In the genomic region with DNA sequence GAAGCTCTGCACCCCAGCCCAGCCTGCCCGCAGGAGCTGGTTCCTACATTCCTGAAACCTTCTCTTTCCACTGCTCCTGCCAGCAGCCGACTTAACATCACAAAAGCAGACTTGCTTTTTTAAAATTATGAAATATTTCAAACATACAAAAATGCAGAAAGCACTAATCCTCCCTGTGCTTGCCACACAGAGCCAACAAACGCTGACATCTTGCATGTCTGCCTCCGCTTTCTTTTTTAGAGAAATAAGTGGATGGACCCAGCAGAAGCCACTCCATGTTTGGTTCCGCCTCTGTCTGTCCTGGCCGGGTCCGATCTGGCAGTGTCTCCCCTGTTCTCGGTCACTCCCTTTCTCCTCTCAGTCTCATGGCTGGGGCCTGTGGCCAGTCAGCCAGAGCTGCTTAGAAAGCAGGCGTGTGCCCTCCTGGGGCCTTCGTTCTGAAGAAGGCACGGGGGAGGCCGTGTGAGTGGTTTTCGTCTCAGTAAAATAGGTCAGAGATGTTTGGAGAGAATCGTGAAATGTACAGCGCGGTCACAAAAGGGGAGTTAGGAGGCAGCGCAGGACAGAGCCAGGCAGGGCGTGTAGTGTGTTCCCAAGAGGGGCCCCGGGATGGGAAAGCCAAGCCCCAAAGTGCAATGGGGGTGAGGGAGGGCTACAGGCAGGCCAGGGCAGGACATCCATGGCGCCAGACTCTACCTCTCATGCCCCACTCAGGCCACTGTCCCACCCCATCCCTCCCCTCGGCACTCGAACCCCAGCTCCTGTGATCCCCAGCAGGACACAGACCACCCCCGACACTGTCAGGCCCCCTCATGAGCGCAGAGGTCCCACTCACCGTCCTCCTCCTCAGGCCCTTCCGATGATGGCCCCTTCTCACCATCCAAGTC, we compare ENCODE assay signal across 11 cellular contexts. TPM values are rescaled to one million over a fixed set of nuclear protein-coding genes. Genes with fewer than 3 reads are reported as not detected.
DNase-seq lines count a peak whose midpoint lies in the region; ATAC-seq and TF ChIP-seq lines count a peak whose summit lies in the region.
"Had no signal": no experiment of that assay in that cellular context is flagged by ENCODE, and none has a peak within 500 bp of the region (broad histone marks: within the 10 kb centered on the region; RNA-seq: fewer than 3 reads in every experiment).

No MANE protein-coding gene starts in this region.

- H3K9ac ChIP-seq in neuronal stem cell (ENCODE audit: low read depth, low read length, poor library complexity): no peak overlapping the region

- no peak overlapping the region for H2BK5ac ChIP-seq in neuronal stem cell (ENCODE audit: low read length)

- H2BK12ac ChIP-seq in neuronal stem cell (ENCODE audit: low read length): peak overlapping the region; percentile 16

- TF ChIP-seq EP300 in transverse colon (IDR thresholded peaks at IDR 0.05; ENCODE audit: low read depth): no peak

- DNase-seq in WTC11 (ENCODE audit: low spot score) (no peak), cardiac septum (ENCODE audit: low spot score) (peak; percentile 81), neuronal stem cell (ENCODE audit: low spot score) (no peak), transverse colon (no peak), SK-N-DZ (ENCODE audit: low spot score) (no peak), NCI-H128 (lab: John Stamatoyannopoulos, UW; ENCODE audit: unreplicated experiment) (no peak)
- DNase-seq in activated CD4-positive, alpha-beta T cell treated with anti-CD3 and anti-CD28 coated beads, Interleukin-2, amount 50 U/mL, for 1 hour: no peak
- DNase-seq: activated CD4-positive, alpha-beta T cell treated with anti-CD3 and anti-CD28 coated beads for 4 hours; activated naive CD4-positive, alpha-beta T cell treated with anti-CD3 and anti-CD28 coated beads, Interleukin-2, amount 10 ng/mL, durations not matched to agents 7 days and 5 days; stimulated activated CD4-positive, alpha-beta T cell treated with anti-CD3 and anti-CD28 coated beads, Interleukin-2, amount 100 ng/mL, for 48 hours had no signal

- no peaks in the 10 kb centered on the region for H3K9me3 Mint-ChIP-seq in WTC11
- H3K9me3 Mint-ChIP-seq: activated naive CD4-positive, alpha-beta T cell treated with anti-CD3 and anti-CD28 coated beads, Interleukin-2, amount 10 ng/mL, durations not matched to agents 7 days and 5 days had no signal

- POLR2A ChIA-PET in WTC11 (lab: Charles Lee): no interaction called here

- TF ChIP-seq POLR2A in transverse colon (IDR thresholded peaks at IDR 0.05): no peak

- H3K79me1 ChIP-seq in neuronal stem cell (ENCODE audit: low read depth, low read length): peaks cover 2% of the 10 kb centered on the region

- intact Hi-C loops in cardiac septum (cut with DNase I): loop anchor here (1.0 to 2.0 kb wide), 2 partner anchors 13 to 21 kb away; no protein-coding TSS in a partner anchor
- intact Hi-C loops in transverse colon (cut with DNase I; ENCODE audit: low total_unique reads): no loop called here

- peaks cover 2 to 3% of the 10 kb centered on the region in 2 donors for H3K36me3 ChIP-seq in neuronal stem cell (replicated peaks in 1 of 2; ENCODE audit: control insufficient read depth in 2 of 2, insufficient read depth in 2 of 2, low read length in 2 of 2)
- H3K36me3 ChIP-seq in transverse colon: no peaks in the 10 kb centered on the region

- H3K27me3 Mint-ChIP-seq in WTC11 (ENCODE audit: low read depth): no peaks in the 10 kb centered on the region

- H2BK15ac ChIP-seq in neuronal stem cell (ENCODE audit: low read length): peak overlapping the region; percentile 20

- H3K9me3 ChIP-seq in neuronal stem cell (replicated peaks in 1 of 2; ENCODE audit: control insufficient read depth in 2 of 2, insufficient read depth in 1 of 2, low read depth in 1 of 2, low read length in 2 of 2) (no peaks in the 10 kb centered on the region), transverse colon (no peaks in the 10 kb centered on the region)

- H3K4me2 ChIP-seq in neuronal stem cell (ENCODE audit: insufficient read depth, low read length, poor library complexity, severe bottlenecking): no peak overlapping the region

- TF ChIP-seq CTCF in WTC11 (IDR thresholded peaks at IDR 0.05): no peak
- no peak for TF ChIP-seq CTCF in transverse colon (IDR thresholded peaks at IDR 0.05)

- no peak overlapping the region for H4K91ac ChIP-seq in neuronal stem cell (ENCODE audit: low read depth, low read length, poor library complexity)

- CTCF ChIA-PET in WTC11 (lab: Charles Lee): interaction anchor here (0.5 to 1.1 kb wide), 7 partner anchors 21 to 949 kb away, joined by 3 to 8 read pairs (median 3); no protein-coding TSS in a partner anchor

- no peak overlapping the region for H3K4ac ChIP-seq in neuronal stem cell (ENCODE audit: low read length)

- H3K18ac ChIP-seq in neuronal stem cell (ENCODE audit: low read length): peak overlapping the region; percentile 58

- no peak overlapping the region for H3K14ac ChIP-seq in neuronal stem cell (ENCODE audit: low read length)

- no peaks in the 10 kb centered on the region for H3K36me3 Mint-ChIP-seq in WTC11
- H3K36me3 Mint-ChIP-seq: activated naive CD4-positive, alpha-beta T cell treated with anti-CD3 and anti-CD28 coated beads, Interleukin-2, amount 10 ng/mL, durations not matched to agents 7 days and 5 days had no signal

- WGBS in neuronal stem cell (ENCODE audit: extremely low coverage in 2 of 2, insufficient read length in 2 of 2, insufficient replicate concordance in 1 of 2), 2 donors: no CpG with 5 or more reads among the region's 26 CpGs
- 45 to 79% methylated on average over 8 to 26 of the region's 26 CpGs for WGBS in transverse colon (ENCODE audit: low coverage in 1 of 2), 2 donors

- no peak overlapping the region for H4K8ac ChIP-seq in neuronal stem cell (ENCODE audit: low read depth, low read length)

- no peak overlapping the region for H3K27ac ChIP-seq in neuronal stem cell (replicated peaks; ENCODE audit: low read length)
- H3K27ac ChIP-seq in transverse colon: peak overlapping the region; percentile 65 to 89 (median 84)

- no peak overlapping the region for H2AFZ ChIP-seq in neuronal stem cell (ENCODE audit: low read length)

- no peak overlapping the region for H3K4me3 ChIP-seq in neuronal stem cell (ENCODE audit: low read length in 2 of 2)
- H3K4me3 ChIP-seq in transverse colon: no peak overlapping the region

- H3K27me3 ChIP-seq in neuronal stem cell (ENCODE audit: control insufficient read depth in 3 of 3, insufficient read depth in 3 of 3, low read depth in 1 of 3, low read length in 3 of 3) (no peaks in the 10 kb centered on the region), transverse colon (no peaks in the 10 kb centered on the region)

- in situ Hi-C loops in transverse colon (cut with MboI; ENCODE audit: low pct_ligation_motif_present in 1 of 4, low pct_unique_long_range_greater_than_20kb in 1 of 4, low sequenced_read_pairs in 3 of 4): no loop called here

- ATAC-seq in WTC11: no peak
- no peak for ATAC-seq in HG03159 (IDR thresholded peaks at IDR 0.05; ENCODE audit: unreplicated experiment)

- H3K23ac ChIP-seq in neuronal stem cell (ENCODE audit: low read depth, low read length, poor library complexity): no peak overlapping the region

- H3K4me1 ChIP-seq in neuronal stem cell (ENCODE audit: control insufficient read depth in 2 of 2, insufficient read depth in 1 of 2, low read depth in 1 of 2, low read length in 2 of 2): peaks cover 19 to 21% of the 10 kb centered on the region in 2 donors
- H3K4me1 ChIP-seq in transverse colon: peaks cover 21 to 53% (median 36%) of the 10 kb centered on the region in 4 donors

- H3K4me3 Mint-ChIP-seq in WTC11: no peak overlapping the region
- H3K4me3 Mint-ChIP-seq: activated naive CD4-positive, alpha-beta T cell treated with anti-CD3 and anti-CD28 coated beads, Interleukin-2, amount 10 ng/mL, durations not matched to agents 7 days and 5 days had no signal

- H3K27ac Mint-ChIP-seq in WTC11: peak overlapping the region; percentile 89
- H3K27ac Mint-ChIP-seq: activated naive CD4-positive, alpha-beta T cell treated with anti-CD3 and anti-CD28 coated beads, Interleukin-2, amount 10 ng/mL, durations not matched to agents 7 days and 5 days had no signal

- peak overlapping the region; percentile 64 for H2AK5ac ChIP-seq in neuronal stem cell (ENCODE audit: low read depth, low read length)

- H2BK120ac ChIP-seq in neuronal stem cell (ENCODE audit: low read depth, low read length): no peak overlapping the region

- H3K4me1 Mint-ChIP-seq in WTC11: peaks cover 16% of the 10 kb centered on the region
- H3K4me1 Mint-ChIP-seq: activated naive CD4-positive, alpha-beta T cell treated with anti-CD3 and anti-CD28 coated beads, Interleukin-2, amount 10 ng/mL, durations not matched to agents 7 days and 5 days had no signal

RNA-seq across cellular contexts. Expression of a gene that starts 23.2 kb away (rescaled TPM):
- total RNA-seq in WTC11 (2021) (46.5 to 53.7 TPM (median 48.2 TPM) in 3 replicates), cardiac septum (666 TPM), transverse colon (100 to 1,000 TPM in 1 of 4 donors, 10 to 100 TPM in 3; 31.0 to 633 (median 52.5) TPM)
- polyA plus RNA-seq in neuronal stem cell (2013, experiment 1 of 2): 91.4 TPM
- 90.3 TPM for polyA plus RNA-seq in neuronal stem cell (2013, experiment 2 of 2)
- 164 and 175 TPM in 2 replicates for polyA plus RNA-seq in SK-N-DZ (2014; cell fraction: cytosol; rRNA removed)
- polyA plus RNA-seq in SK-N-DZ (2014; cell fraction: nucleus; rRNA removed): 91.7 and 100 TPM in 2 replicates

RNA-seq across cellular contexts. Expression of a gene that starts 38.9 kb away (rescaled TPM):
- total RNA-seq in WTC11 (2021) (20.3 to 23.8 TPM (median 21.6 TPM) in 3 replicates), cardiac septum (60.7 TPM), transverse colon (10 to 100 TPM; 25.4 to 58.4 (median 26.9) TPM)
- polyA plus RNA-seq in neuronal stem cell (2013, experiment 1 of 2): 9.1 TPM
- 9.1 TPM for polyA plus RNA-seq in neuronal stem cell (2013, experiment 2 of 2)
- 31.5 and 37.4 TPM in 2 replicates for polyA plus RNA-seq in SK-N-DZ (2014; cell fraction: cytosol; rRNA removed)
- 28.4 and 34.2 TPM in 2 replicates for polyA plus RNA-seq in SK-N-DZ (2014; cell fraction: nucleus; rRNA removed)

RNA-seq across cellular contexts. Expression of a gene that starts 39.1 kb away (rescaled TPM):
- total RNA-seq in WTC11 (2021): 43.3 to 48.5 TPM (median 48.3 TPM) in 3 replicates
- total RNA-seq in cardiac septum: 21.4 TPM
- 29.2 TPM for polyA plus RNA-seq in neuronal stem cell (2013, experiment 1 of 2)
- polyA plus RNA-seq in neuronal stem cell (2013, experiment 2 of 2): 31.8 TPM
- total RNA-seq in transverse colon: 10 to 100 TPM in 3 of 4 donors, not detected in 1; 11.2 to 34.1 (median 24.7) TPM
- polyA plus RNA-seq in SK-N-DZ (2014; cell fraction: cytosol; rRNA removed): 54.4 and 64.0 TPM in 2 replicates
- polyA plus RNA-seq in SK-N-DZ (2014; cell fraction: nucleus; rRNA removed): 69.4 and 78.4 TPM in 2 replicates

RNA-seq across cellular contexts. Expression of a gene that starts 44.0 kb away (rescaled TPM):
- total RNA-seq in WTC11 (2021) (0.13 to 0.37 TPM (median 0.16 TPM) in 3 replicates), cardiac septum (1.9 TPM), transverse colon (100 to 1,000 TPM; 121 to 281 (median 182) TPM)
- not detected for polyA plus RNA-seq in neuronal stem cell (2013, experiment 1 of 2)
- not detected for polyA plus RNA-seq in neuronal stem cell (2013, experiment 2 of 2)
- not detected in 2 replicates for polyA plus RNA-seq in SK-N-DZ (2014; cell fraction: cytosol; rRNA removed)
- polyA plus RNA-seq in SK-N-DZ (2014; cell fraction: nucleus; rRNA removed): not detected in 2 replicates

RNA-seq across cellular contexts. Expression of a gene that starts 49.6 kb away (rescaled TPM):
- total RNA-seq in WTC11 (2021) (355 to 410 TPM (median 407 TPM) in 3 replicates), cardiac septum (98.0 TPM), transverse colon (1,000 to 10,000 TPM in 1 of 4 donors, 100 to 1,000 TPM in 3; 193 to 1,196 (median 348) TPM)
- polyA plus RNA-seq in neuronal stem cell (2013, experiment 1 of 2): 225 TPM
- polyA plus RNA-seq in neuronal stem cell (2013, experiment 2 of 2): 226 TPM
- polyA plus RNA-seq in SK-N-DZ (2014; cell fraction: cytosol; rRNA removed): 618 and 705 TPM in 2 replicates
- polyA plus RNA-seq in SK-N-DZ (2014; cell fraction: nucleus; rRNA removed): 1,335 and 1,788 TPM in 2 replicates
